ENCODE assay signal across 24 cellular contexts in genomic region chr22:48715511-48715910, GRCh38.
A peak's percentile ranks its signal among the peaks of the same experiment; 100 is the strongest.
DNase-seq lines count a peak whose midpoint lies in the region; ATAC-seq, FAIRE-seq and TF ChIP-seq lines count a peak whose summit lies in the region.
"Had no signal": no experiment of that assay in that cellular context is flagged by ENCODE, and none has a peak within 500 bp of the region (broad histone marks: within the 10 kb centered on the region; RNA-seq: fewer than 3 reads in every experiment).

No MANE protein-coding gene starts in this region.

- H3K4me3 ChIP-seq in RWPE2 (ENCODE audit: severe bottlenecking) (no peak overlapping the region), kidney (ENCODE audit: low read length in 2 of 2) (no peak overlapping the region), spleen (no peak overlapping the region)
- H3K4me3 ChIP-seq: A549, GM12878, GM23338 had no signal

- in situ Hi-C loops in GM13977 (cut with MboI; ENCODE audit: low pct_unique_long_range_greater_than_20kb, low sequenced_read_pairs, unreplicated experiment): no loop called here

- no peaks in the 10 kb centered on the region for H3K4me1 Mint-ChIP-seq in activated naive CD4-positive, alpha-beta T cell treated with anti-CD3 and anti-CD28 coated beads for 36 hours (ENCODE audit: low read depth)
- H3K4me1 Mint-ChIP-seq: CD4-positive, CD25-positive, alpha-beta regulatory T cell had no signal

- H3K9me3 Mint-ChIP-seq in activated naive CD4-positive, alpha-beta T cell treated with anti-CD3 and anti-CD28 coated beads for 36 hours: no peaks in the 10 kb centered on the region
- H3K9me3 Mint-ChIP-seq: CD8-positive, alpha-beta T cell had no signal

- H3K27me3 ChIP-seq in RWPE2 (ENCODE audit: insufficient read depth, poor library complexity, severe bottlenecking): no peaks in the 10 kb centered on the region
- H3K27me3 ChIP-seq in spleen (replicated peaks in 1 of 7): peaks cover 0 to 38% (median 0%) of the 10 kb centered on the region in 7 donors

- peak; percentile 1 for DNase-seq in activated naive CD4-positive, alpha-beta T cell treated with anti-CD3 and anti-CD28 coated beads, Interleukin-2, amount 50 U/mL, for 16 hours
- no peak for DNase-seq in activated naive CD4-positive, alpha-beta T cell treated with anti-CD3 and anti-CD28 coated beads for 36 hours
- DNase-seq in RWPE2 (ENCODE audit: low spot score) (peak; percentile 19), kidney (peak; percentile 37), spleen (peak; percentile 22), GM13977 (ENCODE audit: low spot score) (no peak), DMS53 treated with DMSO at 0.1 percent for 48 hours (lab: John Stamatoyannopoulos, UW; ENCODE audit: unreplicated experiment) (no peak)
- DNase-seq in effector CD8-positive, alpha-beta T cell (lab: John Stamatoyannopoulos, UW): no peak
- DNase-seq: 8988T; ACHN; C1 segment of cervical spinal cord; Caco-2; CD4-positive, CD25-positive, alpha-beta regulatory T cell; CD8-positive, alpha-beta T cell; DMS153; DMS79; EL; GDM1; H9 had no signal

- no peaks in the 10 kb centered on the region for H3K36me3 Mint-ChIP-seq in activated naive CD4-positive, alpha-beta T cell treated with anti-CD3 and anti-CD28 coated beads for 36 hours (ENCODE audit: low read depth)
- H3K36me3 Mint-ChIP-seq: CD4-positive, CD25-positive, alpha-beta regulatory T cell; CD8-positive, alpha-beta T cell had no signal

- no peak for TF ChIP-seq POLR2A in spleen (IDR thresholded peaks at IDR 0.05)

- peaks cover 15% of the 10 kb centered on the region for H3K27me3 Mint-ChIP-seq in activated naive CD4-positive, alpha-beta T cell treated with anti-CD3 and anti-CD28 coated beads for 36 hours (ENCODE audit: low read depth)
- H3K27me3 Mint-ChIP-seq: CD4-positive, CD25-positive, alpha-beta regulatory T cell had no signal

- intact Hi-C loops in activated naive CD4-positive, alpha-beta T cell treated with anti-CD3 and anti-CD28 coated beads for 36 hours (cut with micrococcal nuclease): no loop called here
- intact Hi-C loops in kidney (cut with DNase I) (no loop called here), spleen (cut with DNase I; ENCODE audit: low total_unique reads) (no loop called here)

- WGBS in spleen, 5 donors: 78 to 88% (median 86%) methylated on average over 2 to 4 of the region's 4 CpGs

- no peak for FAIRE-seq in kidney (lab: Jason Lieb, UNC)
- FAIRE-seq: A549, GM12878, GM18507 had no signal

- no peak for ATAC-seq in RWPE2 (ENCODE audit: low read depth)
- ATAC-seq: A549; CD8-positive, alpha-beta T cell; GM12878; GM23338; HCT116 had no signal

- CTCF ChIA-PET in activated naive CD4-positive, alpha-beta T cell treated with anti-CD3 and anti-CD28 coated beads for 36 hours (lab: Charles Lee): no interaction called here

- no peak overlapping the region for H3K4me3 Mint-ChIP-seq in activated naive CD4-positive, alpha-beta T cell treated with anti-CD3 and anti-CD28 coated beads for 36 hours
- H3K4me3 Mint-ChIP-seq: CD4-positive, CD25-positive, alpha-beta regulatory T cell; CD8-positive, alpha-beta T cell; GM23338; H9 had no signal

- H3K9ac ChIP-seq in kidney (ENCODE audit: low read length in 2 of 2): no peak overlapping the region

- H3K9me3 ChIP-seq in RWPE2 (ENCODE audit: severe bottlenecking) (no peaks in the 10 kb centered on the region), kidney (ENCODE audit: control insufficient read depth in 1 of 2, low read length in 2 of 2) (peaks cover 0 to 3% of the 10 kb centered on the region in 2 donors), spleen (peaks cover 0 to 14% (median 9%) of the 10 kb centered on the region in 8 donors)
- H3K9me3 ChIP-seq: A549, Caco-2 had no signal

- no peak overlapping the region for H3K27ac Mint-ChIP-seq in activated naive CD4-positive, alpha-beta T cell treated with anti-CD3 and anti-CD28 coated beads for 36 hours
- H3K27ac Mint-ChIP-seq: CD4-positive, CD25-positive, alpha-beta regulatory T cell; CD8-positive, alpha-beta T cell; GM23338 had no signal

- H3K27ac ChIP-seq in RWPE2 (ENCODE audit: poor library complexity, severe bottlenecking) (no peak overlapping the region), kidney (ENCODE audit: low read depth in 2 of 2, low read length in 2 of 2) (no peak overlapping the region), spleen (no peak overlapping the region)
- H3K27ac ChIP-seq: A549 had no signal

- no peaks in the 10 kb centered on the region for H3K36me3 ChIP-seq in RWPE2 (ENCODE audit: low read depth)
- H3K36me3 ChIP-seq in kidney (ENCODE audit: control insufficient read depth in 1 of 2, insufficient read depth in 2 of 2, low read length in 2 of 2): no peaks in the 10 kb centered on the region
- no peaks in the 10 kb centered on the region for H3K36me3 ChIP-seq in spleen

- no peaks in the 10 kb centered on the region for H3K4me1 ChIP-seq in RWPE2 (ENCODE audit: insufficient read depth, poor library complexity, severe bottlenecking)
- H3K4me1 ChIP-seq in kidney (ENCODE audit: control insufficient read depth in 1 of 2, insufficient read depth in 1 of 2, low read depth in 1 of 2, low read length in 2 of 2): no peaks in the 10 kb centered on the region
- H3K4me1 ChIP-seq in spleen: no peaks in the 10 kb centered on the region
- H3K4me1 ChIP-seq: A549, Caco-2 had no signal

- TF ChIP-seq CTCF in RWPE2 (IDR thresholded peaks at IDR 0.05; ENCODE audit: poor library complexity, severe bottlenecking): no peak
- no peak for TF ChIP-seq CTCF in kidney (IDR thresholded peaks at IDR 0.05; ENCODE audit: borderline replicate concordance, extremely low read depth, insufficient read depth)
- TF ChIP-seq CTCF in spleen (IDR thresholded peaks at IDR 0.05 in 8 of 11, conservative IDR thresholded peaks at IDR 0.05 in 3 of 11): no peak
- TF ChIP-seq CTCF in GM13977 (IDR thresholded peaks at IDR 0.05; ENCODE audit: extremely low read depth, insufficient read depth, missing control alignments): no peak

Comparison
In these comparisons a context has a peak if more than half of its experiments do, and no peak if none do; other contexts are left out.
1. DNase-seq: peak in activated naive CD4-positive, alpha-beta T cell treated with anti-CD3 and anti-CD28 coated beads, Interleukin-2, amount 50 U/mL, for 16 hours (single experiment), RWPE2 (single experiment), kidney (single experiment) and spleen (single experiment); none in activated naive CD4-positive, alpha-beta T cell treated with anti-CD3 and anti-CD28 coated beads for 36 hours (single experiment), GM13977 (single experiment), effector CD8-positive, alpha-beta T cell (single experiment) and DMS53 treated with DMSO at 0.1 percent for 48 hours (single experiment).